ENCODE assay signal across 20 cellular contexts in genomic region chrX:37677243-37677642, GRCh38. TPM values are rescaled to one million over a fixed set of nuclear protein-coding genes. Genes with fewer than 3 reads are reported as not detected.
DNase-seq lines count a peak whose midpoint lies in the region; ATAC-seq, FAIRE-seq and TF ChIP-seq lines count a peak whose summit lies in the region.
"Had no signal": no experiment of that assay in that cellular context is flagged by ENCODE, and none has a peak within 500 bp of the region (broad histone marks: within the 10 kb centered on the region; RNA-seq: fewer than 3 reads in every experiment).

No MANE protein-coding gene starts in this region.

- ATAC-seq in GM19351 (IDR thresholded peaks at IDR 0.05; ENCODE audit: unreplicated experiment): peak; percentile 10
- peak; percentile 11 for ATAC-seq in HG03025 (IDR thresholded peaks at IDR 0.05; ENCODE audit: low FRiP score, unreplicated experiment)
- no peak for ATAC-seq in GM18517 (IDR thresholded peaks at IDR 0.05; ENCODE audit: unreplicated experiment)
- ATAC-seq in foreskin keratinocyte: no peak
- no peak for ATAC-seq in HG03460 (IDR thresholded peaks at IDR 0.05; ENCODE audit: unreplicated experiment)
- ATAC-seq: CD8-positive, alpha-beta T cell had no signal

- TF ChIP-seq POLR2A in GM12891 (IDR thresholded peaks at IDR 0.05; ENCODE audit: low read depth, low read length): no peak

- no peaks in the 10 kb centered on the region for H3K27me3 ChIP-seq in foreskin keratinocyte
- H3K27me3 ChIP-seq: BLaER1, SJSA1 had no signal

- H3K4me1 ChIP-seq in foreskin keratinocyte: no peaks in the 10 kb centered on the region
- H3K4me1 ChIP-seq: BLaER1, SJSA1 had no signal

- no peak for TF ChIP-seq CTCF in VCaP (conservative IDR thresholded peaks at IDR 0.05)
- TF ChIP-seq CTCF in foreskin keratinocyte (conservative IDR thresholded peaks at IDR 0.05): no peak

- DNase-seq in GM12891 (ENCODE audit: insufficient read length, low spot score): no peak
- DNase-seq in NCI-H748 (lab: John Stamatoyannopoulos, UW; ENCODE audit: unreplicated experiment): no peak
- no peak for DNase-seq in foreskin keratinocyte
- DNase-seq: CD8-positive, alpha-beta T cell; DMS79; MV-4-11; NCI-H1417 treated with DMSO at 0.1 percent for 48 hours; NCI-H2029 treated with DMSO at 0.1 percent for 48 hours; NCI-H524; PC-9; T-helper 2 cell had no signal

- H3K27ac ChIP-seq in VCaP (peak overlapping the region; percentile 71; the same call in 1 of the 2 replicates), foreskin keratinocyte (no peak overlapping the region)
- H3K27ac ChIP-seq: BLaER1, PC-9, SJSA1 had no signal

- peak; percentile 78 for FAIRE-seq in GM12891 (lab: Jason Lieb, UNC)
- FAIRE-seq: H1 had no signal

TF ChIP-seq in GM12891, 5 proteins besides CTCF, POLR2A, EP300 and RAD21:
- no peak for TF ChIP-seq POLR2AphosphoS5 (IDR thresholded peaks at IDR 0.05; ENCODE audit: low read depth, low read length)
- no peak for TF ChIP-seq PAX5 (IDR thresholded peaks at IDR 0.05; ENCODE audit: insufficient read depth, low read length, severe bottlenecking)
- TF ChIP-seq POU2F2 (IDR thresholded peaks at IDR 0.05; ENCODE audit: low read depth, low read length): no peak
- TF ChIP-seq SPI1 (IDR thresholded peaks at IDR 0.05; ENCODE audit: low read depth, low read length): no peak
- no peak for TF ChIP-seq TAF1 (IDR thresholded peaks at IDR 0.05; ENCODE audit: low read depth, low read length)
TF ChIP-seq in GM12891: peak in this region for 0.

RNA-seq across cellular contexts. Expression of gene XK, which starts 8.3 kb away (rescaled TPM):
- 0.12 TPM for polyA plus RNA-seq in GM12891 (2012; ENCODE audit: low read depth, missing spikeins)
- total RNA-seq in foreskin keratinocyte: 0.21 and 0.24 TPM in 2 replicates
- polyA plus RNA-seq in foreskin keratinocyte: 0.07 and 0.09 TPM in 2 replicates
- total RNA-seq: CD8-positive, alpha-beta T cell; G401 had no signal

Comparison
In these comparisons a context has a peak if more than half of its experiments do, and no peak if none do; other contexts are left out.
1. ATAC-seq: peak in GM19351 (single experiment) and HG03025 (single experiment); none in GM18517 (single experiment), foreskin keratinocyte (single experiment) and HG03460 (single experiment).